In genomic region chr3:108012304-108012703, GRCh38 we compare ENCODE assay signal across 25 cellular contexts.
"Had no signal": no experiment of that assay in that cellular context is flagged by ENCODE, and none has a peak within 500 bp of the region (broad histone marks: within the 10 kb centered on the region; RNA-seq: fewer than 3 reads in every experiment).

No MANE protein-coding gene starts in this region.

- DNase-seq: naive thymus-derived CD4-positive, alpha-beta T cell; natural killer cell; occipital lobe; ovary; right cardiac atrium; right lobe of liver; sigmoid colon; small intestine; stimulated activated CD4-positive, alpha-beta T cell treated with anti-CD3 and anti-CD28 coated beads, Interleukin-15, amount 100 ng/mL, for 24 hours; stimulated activated CD4-positive, alpha-beta T cell treated with anti-CD3 and anti-CD28 coated beads, Interleukin-2, amount 100 ng/mL, for 24 hours; stimulated activated CD4-positive, alpha-beta T cell treated with anti-CD3 and anti-CD28 coated beads, Interleukin-2, amount 100 ng/mL, for 48 hours; stimulated activated CD4-positive, alpha-beta T cell treated with anti-CD3 and anti-CD28 coated beads, Interleukin-4, amount 100 ng/mL, for 24 hours; stimulated activated naive B cell treated with anti-CD40 and anti-IgM and Interleukin-4, amounts not matched to agents 10 μg/mL and 1 μg/mL and 100 μg/mL, for 72 hours; stimulated activated naive CD4-positive, alpha-beta T cell treated with Interleukin-2 at 50 U/mL for 16 hours; stomach; trophoblast cell; upper lobe of left lung had no signal

- H3K9me3 ChIP-seq: ovary, prostate gland, right lobe of liver, sigmoid colon, stomach, thoracic aorta, thyroid gland, tibial nerve, upper lobe of left lung, vagina had no signal

- FAIRE-seq: small intestine, urothelium cell line had no signal

- H3K36me3 ChIP-seq: neural progenitor cell, ovary, prostate gland, right lobe of liver, sigmoid colon, stomach, thoracic aorta, thyroid gland, tibial nerve, upper lobe of left lung, vagina had no signal

- ATAC-seq: naive thymus-derived CD4-positive, alpha-beta T cell; right cardiac atrium; right lobe of liver; stimulated activated effector memory CD8-positive, alpha-beta T cell treated with anti-CD3 and anti-CD28 coated beads, Interleukin-12 subunit alpha, Interleukin-12 subunit beta, amount 100 ng/mL, for 72 hours had no signal

- H3K27ac ChIP-seq: neural progenitor cell, ovary, prostate gland, right lobe of liver, sigmoid colon, stomach, thoracic aorta, thyroid gland, tibial nerve, upper lobe of left lung, vagina had no signal

- H2AFZ ChIP-seq: neural progenitor cell had no signal

- H3K27me3 ChIP-seq: neural progenitor cell, ovary, right lobe of liver, sigmoid colon, stomach, thyroid gland, tibial nerve, upper lobe of left lung, vagina had no signal

- H3K4me2 ChIP-seq: neural progenitor cell had no signal

- H3K4me1 ChIP-seq: neural progenitor cell, prostate gland, right lobe of liver had no signal

- H3K9ac ChIP-seq: neural progenitor cell had no signal

- H3K4me3 ChIP-seq: neural progenitor cell, ovary, prostate gland, right lobe of liver, sigmoid colon, stomach, thoracic aorta, thyroid gland, tibial nerve, upper lobe of left lung, vagina had no signal
